10 cellular contexts compared by ENCODE assay signal in genomic region chr11:65713212-65713969, GRCh38. TPM values are rescaled to one million over a fixed set of nuclear protein-coding genes. Genes with fewer than 3 reads are reported as not detected.
DNase-seq lines count a peak whose midpoint lies in the region; ATAC-seq, FAIRE-seq and TF ChIP-seq lines count a peak whose summit lies in the region.
"Had no signal": no experiment of that assay in that cellular context is flagged by ENCODE, and none has a peak within 500 bp of the region (broad histone marks: within the 10 kb centered on the region; RNA-seq: fewer than 3 reads in every experiment).

No MANE protein-coding gene starts in this region.

- no peaks in the 10 kb centered on the region for H3K9me3 Mint-ChIP-seq in activated CD8-positive, alpha-beta memory T cell treated with anti-CD3 and anti-CD28 coated beads, Interleukin-2, amount 10 ng/mL, durations not matched to agents 7 days and 5 days (ENCODE audit: low read depth)
- H3K9me3 Mint-ChIP-seq in activated CD8-positive, alpha-beta T cell treated with anti-CD3 and anti-CD28 coated beads for 36 hours = no peaks in the 10 kb centered on the region
- H3K9me3 Mint-ChIP-seq in glutamatergic neuron (ENCODE audit: unreplicated experiment) = peaks cover 13% of the 10 kb centered on the region
- no peaks in the 10 kb centered on the region for H3K9me3 Mint-ChIP-seq in stimulated activated naive B cell treated with anti-CD40 and anti-IgM and Interleukin-4, amounts not matched to agents 10 μg/mL and 1 μg/mL and 100 μg/mL, for 72 hours

- intact Hi-C loops in activated CD8-positive, alpha-beta T cell treated with anti-CD3 and anti-CD28 coated beads for 36 hours (cut with micrococcal nuclease) = loop anchor here (5.0 kb wide), 2 partner anchors 59 to 104 kb away; no protein-coding TSS in a partner anchor

- CTCF ChIA-PET in activated CD8-positive, alpha-beta memory T cell treated with anti-CD3 and anti-CD28 coated beads, Interleukin-2, amount 10 ng/mL, durations not matched to agents 7 days and 5 days (lab: Charles Lee) = interaction anchor here (1.7 to 5.3 kb wide), 7 partner anchors 57 to 168 kb away, joined by 3 to 70 read pairs (median 21); partner anchors contain the start of genes AP5B1, CFL1, MUS81 and SNX32
- CTCF ChIA-PET in activated CD8-positive, alpha-beta T cell treated with anti-CD3 and anti-CD28 coated beads for 36 hours (lab: Charles Lee) = interaction anchor here (1.4 to 3.0 kb wide), 6 partner anchors 67 to 309 kb away, joined by 3 to 30 read pairs (median 9); partner anchors contain the start of genes CCDC85B, CFL1, FIBP and MUS81

- no peak for TF ChIP-seq CTCF in activated CD8-positive, alpha-beta T cell treated with anti-CD3 and anti-CD28 coated beads for 36 hours (IDR thresholded peaks at IDR 0.05)
- TF ChIP-seq CTCF in glutamatergic neuron (IDR thresholded peaks at IDR 0.05; ENCODE audit: partially characterized antibody, unreplicated experiment) (no peak), D721Med (IDR thresholded peaks at IDR 0.05; ENCODE audit: insufficient read depth, missing control alignments) (no peak)

- ATAC-seq in activated CD8-positive, alpha-beta memory T cell treated with anti-CD3 and anti-CD28 coated beads, Interleukin-2, amount 10 ng/mL, durations not matched to agents 7 days and 5 days = no peak
- no peak for ATAC-seq in activated CD8-positive, alpha-beta T cell treated with anti-CD3 and anti-CD28 coated beads for 36 hours
- ATAC-seq in stimulated activated naive B cell treated with anti-CD40 and anti-IgM and Interleukin-4, amounts not matched to agents 10 μg/mL and 1 μg/mL and 100 μg/mL, for 72 hours (replicated peaks) = no peak
- ATAC-seq in GM21576 (IDR thresholded peaks at IDR 0.05; ENCODE audit: unreplicated experiment) = no peak

- H3K36me3 Mint-ChIP-seq in activated CD8-positive, alpha-beta memory T cell treated with anti-CD3 and anti-CD28 coated beads, Interleukin-2, amount 10 ng/mL, durations not matched to agents 7 days and 5 days = peaks cover 40% of the 10 kb centered on the region
- H3K36me3 Mint-ChIP-seq in activated CD8-positive, alpha-beta T cell treated with anti-CD3 and anti-CD28 coated beads for 36 hours (ENCODE audit: low read depth) = peaks cover 49% of the 10 kb centered on the region
- H3K36me3 Mint-ChIP-seq in glutamatergic neuron (ENCODE audit: unreplicated experiment) = no peaks in the 10 kb centered on the region
- H3K36me3 Mint-ChIP-seq in stimulated activated naive B cell treated with anti-CD40 and anti-IgM and Interleukin-4, amounts not matched to agents 10 μg/mL and 1 μg/mL and 100 μg/mL, for 72 hours = peaks cover 35 to 41% of the 10 kb centered on the region in 2 donors

- H3K4me1 Mint-ChIP-seq in activated CD8-positive, alpha-beta memory T cell treated with anti-CD3 and anti-CD28 coated beads, Interleukin-2, amount 10 ng/mL, durations not matched to agents 7 days and 5 days = peaks cover 45% of the 10 kb centered on the region
- H3K4me1 Mint-ChIP-seq in activated CD8-positive, alpha-beta T cell treated with anti-CD3 and anti-CD28 coated beads for 36 hours (ENCODE audit: low read depth) = peaks cover 28% of the 10 kb centered on the region
- peaks cover 2% of the 10 kb centered on the region for H3K4me1 Mint-ChIP-seq in glutamatergic neuron (ENCODE audit: low read depth, unreplicated experiment)
- H3K4me1 Mint-ChIP-seq in stimulated activated naive B cell treated with anti-CD40 and anti-IgM and Interleukin-4, amounts not matched to agents 10 μg/mL and 1 μg/mL and 100 μg/mL, for 72 hours = peaks cover 32 to 52% of the 10 kb centered on the region in 2 donors

- POLR2A ChIA-PET in activated CD8-positive, alpha-beta T cell treated with anti-CD3 and anti-CD28 coated beads for 36 hours (lab: Charles Lee) = interaction anchor here (1.1 to 2.3 kb wide), 8 partner anchors 8 to 207 kb away, joined by 3 to 22 read pairs (median 4); partner anchors contain the start of genes RNASEH2C and SNX32

- peak overlapping the region; percentile 67 for H3K27ac Mint-ChIP-seq in activated CD8-positive, alpha-beta memory T cell treated with anti-CD3 and anti-CD28 coated beads, Interleukin-2, amount 10 ng/mL, durations not matched to agents 7 days and 5 days
- peak overlapping the region; percentile 58 for H3K27ac Mint-ChIP-seq in activated CD8-positive, alpha-beta T cell treated with anti-CD3 and anti-CD28 coated beads for 36 hours
- no peak overlapping the region for H3K27ac Mint-ChIP-seq in glutamatergic neuron (ENCODE audit: unreplicated experiment)
- H3K27ac Mint-ChIP-seq in stimulated activated naive B cell treated with anti-CD40 and anti-IgM and Interleukin-4, amounts not matched to agents 10 μg/mL and 1 μg/mL and 100 μg/mL, for 72 hours = peak overlapping the region; percentile 77

- peak overlapping the region; percentile 83 for H3K4me3 Mint-ChIP-seq in activated CD8-positive, alpha-beta memory T cell treated with anti-CD3 and anti-CD28 coated beads, Interleukin-2, amount 10 ng/mL, durations not matched to agents 7 days and 5 days
- H3K4me3 Mint-ChIP-seq in activated CD8-positive, alpha-beta T cell treated with anti-CD3 and anti-CD28 coated beads for 36 hours = peak overlapping the region; percentile 93
- H3K4me3 Mint-ChIP-seq in glutamatergic neuron (ENCODE audit: unreplicated experiment) = peak overlapping the region; percentile 92
- H3K4me3 Mint-ChIP-seq in stimulated activated naive B cell treated with anti-CD40 and anti-IgM and Interleukin-4, amounts not matched to agents 10 μg/mL and 1 μg/mL and 100 μg/mL, for 72 hours = peak overlapping the region; percentile 92 to 93

- no peak for FAIRE-seq in D721Med (lab: Jason Lieb, UNC)
- FAIRE-seq: colon had no signal

- peaks cover under 1% of the 10 kb centered on the region for H3K27me3 Mint-ChIP-seq in activated CD8-positive, alpha-beta memory T cell treated with anti-CD3 and anti-CD28 coated beads, Interleukin-2, amount 10 ng/mL, durations not matched to agents 7 days and 5 days
- H3K27me3 Mint-ChIP-seq in activated CD8-positive, alpha-beta T cell treated with anti-CD3 and anti-CD28 coated beads for 36 hours = no peaks in the 10 kb centered on the region
- H3K27me3 Mint-ChIP-seq in glutamatergic neuron (ENCODE audit: unreplicated experiment) = peaks cover 5% of the 10 kb centered on the region
- H3K27me3 Mint-ChIP-seq in stimulated activated naive B cell treated with anti-CD40 and anti-IgM and Interleukin-4, amounts not matched to agents 10 μg/mL and 1 μg/mL and 100 μg/mL, for 72 hours = no peaks in the 10 kb centered on the region

- DNase-seq in activated CD8-positive, alpha-beta memory T cell treated with anti-CD3 and anti-CD28 coated beads, Interleukin-2, amount 10 ng/mL, durations not matched to agents 7 days and 5 days = no peak
- DNase-seq in activated CD8-positive, alpha-beta memory T cell treated with anti-CD3 and anti-CD28 coated beads, Interleukin-2, amount 50 U/mL, for 4 hours = no peak
- DNase-seq in activated CD8-positive, alpha-beta T cell treated with anti-CD3 and anti-CD28 coated beads for 36 hours = no peak
- DNase-seq in glutamatergic neuron (no peak), D721Med (ENCODE audit: insufficient read length, low spot score) (no peak), KG1 (lab: John Stamatoyannopoulos, UW) (no peak)
- no peak for DNase-seq in stimulated activated naive B cell treated with anti-CD40 and anti-IgM and Interleukin-4, amounts not matched to agents 10 μg/mL and 1 μg/mL and 100 μg/mL, for 72 hours
- DNase-seq: thyroid gland had no signal

RNA-seq across cellular contexts. Expression of gene KAT5, which starts 1.3 kb away (rescaled TPM):
- 10 to 100 TPM; 62.0 to 69.8 TPM for total RNA-seq in activated CD8-positive, alpha-beta memory T cell treated with anti-CD3 and anti-CD28 coated beads, Interleukin-2, amount 10 ng/mL, durations not matched to agents 7 days and 5 days
- total RNA-seq in activated CD8-positive, alpha-beta T cell treated with anti-CD3 and anti-CD28 coated beads for 36 hours = 10 to 100 TPM; 67.7 to 71.8 TPM
- total RNA-seq in glutamatergic neuron (ENCODE audit: unreplicated experiment) = 71.3 TPM

RNA-seq across cellular contexts. Expression of gene RNASEH2C, which starts 7.2 kb away (rescaled TPM):
- total RNA-seq in activated CD8-positive, alpha-beta memory T cell treated with anti-CD3 and anti-CD28 coated beads, Interleukin-2, amount 10 ng/mL, durations not matched to agents 7 days and 5 days = 100 to 1,000 TPM in 1 of 2 experiments, 10 to 100 TPM in 1; 90.5 to 109 TPM
- total RNA-seq in activated CD8-positive, alpha-beta T cell treated with anti-CD3 and anti-CD28 coated beads for 36 hours = 100 to 1,000 TPM; 101 to 109 TPM
- total RNA-seq in glutamatergic neuron (ENCODE audit: unreplicated experiment) = 42.9 TPM

RNA-seq across cellular contexts. Expression of gene RELA, which starts 50.7 kb away (rescaled TPM):
- total RNA-seq in activated CD8-positive, alpha-beta memory T cell treated with anti-CD3 and anti-CD28 coated beads, Interleukin-2, amount 10 ng/mL, durations not matched to agents 7 days and 5 days = 10 to 100 TPM; 81.3 to 82.0 TPM
- total RNA-seq in activated CD8-positive, alpha-beta T cell treated with anti-CD3 and anti-CD28 coated beads for 36 hours = 10 to 100 TPM; 65.6 to 72.5 TPM
- 61.2 TPM for total RNA-seq in glutamatergic neuron (ENCODE audit: unreplicated experiment)
